Comparison of ENCODE assay signal across 8 cellular contexts in genomic region chr14:77043177-77043983, GRCh38. TPM values are rescaled to one million over a fixed set of nuclear protein-coding genes. Genes with fewer than 3 reads are reported as not detected.
DNase-seq lines count a peak whose midpoint lies in the region; TF ChIP-seq lines count a peak whose summit lies in the region.

No MANE protein-coding gene starts in this region.

- H3K9me3 Mint-ChIP-seq in IgD-negative memory B cell (no peaks in the 10 kb centered on the region), nephron progenitor cell (no peaks in the 10 kb centered on the region)

- H3K27me3 ChIP-seq in esophagus (ENCODE audit: control insufficient read depth in 1 of 2, insufficient read depth in 2 of 2, low read length in 2 of 2): no peaks in the 10 kb centered on the region

- H3K36me3 ChIP-seq in esophagus (ENCODE audit: control insufficient read depth in 2 of 2, insufficient read depth in 2 of 2, low read length in 1 of 2): no peaks in the 10 kb centered on the region

- no peak for TF ChIP-seq CTCF in nephron progenitor cell (IDR thresholded peaks at IDR 0.05)

- peak overlapping the region; percentile 44 to 90 (median 72) for H3K4me3 Mint-ChIP-seq in IgD-negative memory B cell
- peak overlapping the region; percentile 52 for H3K4me3 Mint-ChIP-seq in nephron progenitor cell

- in situ Hi-C loops in G401 (cut with HindIII; ENCODE audit: low sequenced_read_pairs): no loop called here

- DNase-seq in AML-193 (lab: John Stamatoyannopoulos, UW) (peak; percentile 50 to 63), nephron progenitor cell (no peak), G401 (ENCODE audit: low spot score) (no peak), ecto neural progenitor cell (ENCODE audit: low spot score) (no peak), NCI-H510A treated with DMSO at 0.1 percent for 48 hours (lab: John Stamatoyannopoulos, UW) (no peak)
- peak; percentile 54 to 69 for DNase-seq in activated CD4-positive, alpha-beta T cell treated with anti-CD3 and anti-CD28 coated beads, Interleukin-2, amount 50 U/mL, for 48 hours

- no peaks in the 10 kb centered on the region for H3K9me3 ChIP-seq in esophagus (ENCODE audit: control insufficient read depth in 2 of 2, insufficient read depth in 1 of 2, low read depth in 1 of 2, low read length in 1 of 2)

- H3K36me3 Mint-ChIP-seq in IgD-negative memory B cell: peaks cover 2% of the 10 kb centered on the region
- H3K36me3 Mint-ChIP-seq in nephron progenitor cell (ENCODE audit: low read depth): no peaks in the 10 kb centered on the region

- H3K27ac Mint-ChIP-seq in IgD-negative memory B cell (peak overlapping the region; percentile 57 to 67 (median 64)), nephron progenitor cell (no peak overlapping the region)

- peaks cover 0 to 17% of the 10 kb centered on the region in 2 donors for H3K4me1 ChIP-seq in esophagus (ENCODE audit: control insufficient read depth in 2 of 2, insufficient read depth in 2 of 2, low read length in 1 of 2)

- H3K4me1 Mint-ChIP-seq in IgD-negative memory B cell: peaks cover 28 to 39% (median 30%) of the 10 kb centered on the region in 3 donors
- H3K4me1 Mint-ChIP-seq in nephron progenitor cell: peaks cover 85% of the 10 kb centered on the region

- no peak overlapping the region for H3K4me3 ChIP-seq in esophagus (ENCODE audit: low read depth in 1 of 2, low read length in 2 of 2)

- WGBS in esophagus, 2 donors: 32% methylated on average over 10 of the region's 10 CpGs

- H3K27me3 Mint-ChIP-seq in IgD-negative memory B cell (no peaks in the 10 kb centered on the region), nephron progenitor cell (ENCODE audit: low read depth, poor library complexity) (peaks cover 8% of the 10 kb centered on the region)

- H3K27ac ChIP-seq in esophagus (ENCODE audit: low read depth in 2 of 2, low read length in 1 of 2): peak overlapping the region; percentile 92 to 93

RNA-seq across cellular contexts. Expression of gene IRF2BPL, which starts 14.9 kb away (rescaled TPM):
- polyA plus RNA-seq in IgD-negative memory B cell (2.6 TPM), esophagus (1 to 10 TPM; 3.5 to 9.5 TPM)
- 57.2 and 59.4 TPM in 2 replicates for total RNA-seq in G401 (2014; rRNA removed; shearing (Covaris generic))

RNA-seq across cellular contexts. Expression of gene CIPC, which starts 54.7 kb away (rescaled TPM):
- polyA plus RNA-seq in IgD-negative memory B cell (14.7 TPM), esophagus (10 to 100 TPM in 1 of 2 donors, 1 to 10 TPM in 1; 9.3 to 12.0 TPM)
- 30.5 and 32.2 TPM in 2 replicates for total RNA-seq in G401 (2014; rRNA removed; shearing (Covaris generic))

Comparison
In these comparisons a context has a peak if more than half of its experiments do, and no peak if none do; other contexts are left out.
1. DNase-seq: peak in AML-193 (2 of 2) and activated CD4-positive, alpha-beta T cell treated with anti-CD3 and anti-CD28 coated beads, Interleukin-2, amount 50 U/mL, for 48 hours (2 of 2); none in nephron progenitor cell (single experiment), G401 (single experiment), ecto neural progenitor cell (single experiment) and NCI-H510A treated with DMSO at 0.1 percent for 48 hours (single experiment).